10 cellular contexts compared by ENCODE assay signal in the genomic region with DNA sequence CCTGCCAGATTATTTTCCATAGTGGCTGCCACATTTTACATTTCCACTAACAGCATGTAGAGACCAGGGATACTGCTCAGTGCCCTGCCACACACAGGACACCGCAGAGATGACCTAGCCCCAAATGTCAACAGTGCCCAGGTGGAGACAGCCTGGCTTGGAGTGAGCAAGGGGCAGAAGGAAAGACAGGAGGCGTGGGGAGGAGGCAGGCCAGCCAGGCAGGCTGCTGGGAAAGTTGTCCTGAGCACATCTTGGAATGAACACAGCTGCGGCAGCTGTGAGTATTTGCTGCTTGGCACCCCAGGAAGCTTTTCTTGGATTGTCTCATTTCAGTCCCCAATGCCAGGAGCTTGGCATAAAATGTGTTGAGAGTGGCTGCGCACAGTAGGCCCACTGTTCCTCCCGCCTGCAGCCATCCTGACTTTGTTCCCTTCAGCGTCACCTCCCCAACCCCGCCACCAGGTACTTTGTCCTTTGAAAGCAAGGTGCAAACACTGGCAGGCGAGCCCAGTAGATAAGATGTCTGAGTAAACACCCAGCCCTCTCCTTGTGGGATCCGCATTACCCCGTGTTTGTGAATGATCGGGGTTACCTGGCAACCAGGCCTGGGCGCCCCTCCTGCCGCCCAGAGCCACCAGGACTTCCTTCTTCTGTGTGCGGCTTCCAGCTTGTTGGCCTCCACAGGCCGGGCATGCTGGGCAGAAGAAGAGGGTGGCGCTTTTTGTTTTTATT.
DNase-seq lines count a peak whose midpoint lies in the region; FAIRE-seq and TF ChIP-seq lines count a peak whose summit lies in the region.
"Had no signal": no experiment of that assay in that cellular context is flagged by ENCODE, and none has a peak within 500 bp of the region (broad histone marks: within the 10 kb centered on the region; RNA-seq: fewer than 3 reads in every experiment).

No MANE protein-coding gene starts in this region.

- peak; percentile 82 for DNase-seq in NCI-H1092 (lab: John Stamatoyannopoulos, UW)
- peak; percentile 86 to 88 for DNase-seq in PC-9
- peak; percentile 65 for DNase-seq in kidney
- peak; percentile 92 for DNase-seq in stomach
- DNase-seq in cerebellar cortex (ENCODE audit: low spot score): no peak
- DNase-seq in CD4-positive, alpha-beta memory T cell: no peak
- no peak for DNase-seq in stimulated activated CD8-positive, alpha-beta memory T cell treated with anti-CD3 and anti-CD28 coated beads, Interleukin-4, amount 100 ng/mL, for 48 hours
- no peak for DNase-seq in islet precursor cell
- DNase-seq: activated CD4-positive, alpha-beta T cell treated with anti-CD3 and anti-CD28 coated beads, Interleukin-2, amount 50 U/mL, for 4 hours; kidney glomerular epithelial cell had no signal

- no peaks in the 10 kb centered on the region for H3K9me3 ChIP-seq in PC-9 (ENCODE audit: insufficient read depth, low read depth)
- H3K9me3 ChIP-seq in kidney (ENCODE audit: control insufficient read depth in 1 of 2, low read length in 2 of 2): no peaks in the 10 kb centered on the region
- no peaks in the 10 kb centered on the region for H3K9me3 ChIP-seq in stomach
- H3K9me3 ChIP-seq in CD4-positive, alpha-beta memory T cell (ENCODE audit: control insufficient read depth in 1 of 2, low read length in 2 of 2): no peaks in the 10 kb centered on the region

- H3K27me3 ChIP-seq in PC-9 (ENCODE audit: insufficient read depth, low read depth) (no peaks in the 10 kb centered on the region), stomach (no peaks in the 10 kb centered on the region)
- H3K27me3 ChIP-seq in CD4-positive, alpha-beta memory T cell (ENCODE audit: insufficient read depth, low read length): no peaks in the 10 kb centered on the region

- peak overlapping the region; percentile 52 for H3K4me2 ChIP-seq in PC-9

- H3K4me3 ChIP-seq in PC-9 (no peak overlapping the region), kidney (ENCODE audit: low read length in 2 of 2) (no peak overlapping the region), stomach (no peak overlapping the region)
- H3K4me3 ChIP-seq in CD4-positive, alpha-beta memory T cell (ENCODE audit: low read length in 2 of 2): no peak overlapping the region

- H3K36me3 ChIP-seq in PC-9 (ENCODE audit: low read depth): no peaks in the 10 kb centered on the region
- H3K36me3 ChIP-seq in kidney (ENCODE audit: control insufficient read depth in 1 of 2, insufficient read depth in 2 of 2, low read length in 2 of 2): peaks cover 0 to 2% of the 10 kb centered on the region in 2 donors
- H3K36me3 ChIP-seq in stomach: no peaks in the 10 kb centered on the region
- peaks cover 5% of the 10 kb centered on the region for H3K36me3 ChIP-seq in CD4-positive, alpha-beta memory T cell (ENCODE audit: insufficient read depth, low read length)

- H3F3A ChIP-seq in PC-9 (ENCODE audit: insufficient read depth, low read depth): peaks cover 35% of the 10 kb centered on the region; the same call in 1 of the 2 replicates

- no peaks in the 10 kb centered on the region for H3K27me3 Mint-ChIP-seq in CD4-positive, alpha-beta memory T cell

- H4K20me1 ChIP-seq in PC-9 (ENCODE audit: insufficient read depth): peaks cover 20% of the 10 kb centered on the region

- no peak for FAIRE-seq in kidney (lab: Jason Lieb, UNC)

- CTCF ChIA-PET in PC-9 (lab: Charles Lee): interaction anchor here (0.6 to 1.0 kb wide), 3 partner anchors 10 to 42 kb away, joined by 3 to 12 read pairs (median 3); no protein-coding TSS in a partner anchor
- CTCF ChIA-PET in CD4-positive, alpha-beta memory T cell (lab: Charles Lee; ENCODE audit: partially characterized antibody): no interaction called here

- TF ChIP-seq EP300 in stomach (IDR thresholded peaks at IDR 0.05): no peak

- TF ChIP-seq CTCF in PC-9 (conservative IDR thresholded peaks at IDR 0.05) (no peak), kidney (IDR thresholded peaks at IDR 0.05; ENCODE audit: borderline replicate concordance, extremely low read depth, insufficient read depth) (no peak), stomach (IDR thresholded peaks at IDR 0.05) (no peak)

- peaks cover 90% of the 10 kb centered on the region for H3K79me2 ChIP-seq in PC-9 (ENCODE audit: low read depth)

- intact Hi-C loops in PC-9 (cut with micrococcal nuclease; ENCODE audit: unreplicated experiment): loop anchor here (1.0 to 2.0 kb wide), 5 partner anchors 23 to 66 kb away; no protein-coding TSS in a partner anchor
- intact Hi-C loops in kidney (cut with DNase I): no loop called here
- intact Hi-C loops in stomach (cut with DNase I; ENCODE audit: low total_unique reads): no loop called here
- intact Hi-C loops in CD4-positive, alpha-beta memory T cell (cut with micrococcal nuclease): no loop called here

- H3K9me2 ChIP-seq in PC-9 (ENCODE audit: insufficient read depth): no peaks in the 10 kb centered on the region

- no peak for TF ChIP-seq POLR2A in stomach (IDR thresholded peaks at IDR 0.05)

- WGBS in stomach, 5 donors: 19 to 45% (median 29%) methylated on average over 16 of the region's 16 CpGs

- H3K4me1 ChIP-seq in PC-9 (replicated peaks; ENCODE audit: insufficient read depth): peaks cover 38% of the 10 kb centered on the region
- H3K4me1 ChIP-seq in kidney (ENCODE audit: control insufficient read depth in 1 of 2, insufficient read depth in 1 of 2, low read depth in 1 of 2, low read length in 2 of 2): peaks cover 3 to 23% of the 10 kb centered on the region in 2 donors
- H3K4me1 ChIP-seq in stomach: peaks cover 58 to 88% (median 71%) of the 10 kb centered on the region in 4 donors
- peaks cover 8% of the 10 kb centered on the region for H3K4me1 ChIP-seq in CD4-positive, alpha-beta memory T cell (ENCODE audit: insufficient read depth, low read length)

- H3K9me3 Mint-ChIP-seq in CD4-positive, alpha-beta memory T cell: no peaks in the 10 kb centered on the region

- no peak overlapping the region for H3K9ac ChIP-seq in kidney (ENCODE audit: low read length in 2 of 2)

- peak overlapping the region; percentile 56 for H3K27ac ChIP-seq in PC-9
- no peak overlapping the region for H3K27ac ChIP-seq in kidney (ENCODE audit: low read depth in 2 of 2, low read length in 2 of 2)
- H3K27ac ChIP-seq in stomach: peak overlapping the region; percentile 71 to 84 (median 83)
- H3K27ac ChIP-seq in CD4-positive, alpha-beta memory T cell (ENCODE audit: low read depth, low read length): no peak overlapping the region

- H3K36me3 Mint-ChIP-seq in CD4-positive, alpha-beta memory T cell: peaks cover 9% of the 10 kb centered on the region in 2 donors

- BruUV-seq in PC-9 (replicated peaks; lab: Mats Ljungman, UMichigan): no TSS peak

- H3K27ac Mint-ChIP-seq in CD4-positive, alpha-beta memory T cell: peak overlapping the region in 1 of 7 donors; percentile 11

- no peak overlapping the region for H2AFZ ChIP-seq in PC-9

- POLR2A ChIA-PET in PC-9 (lab: Charles Lee; ENCODE audit: unreplicated experiment): no interaction called here
- POLR2A ChIA-PET in CD4-positive, alpha-beta memory T cell (lab: Charles Lee; ENCODE audit: partially characterized antibody): no interaction called here

- H3K4me1 Mint-ChIP-seq in CD4-positive, alpha-beta memory T cell: peaks cover 18 to 37% (median 25%) of the 10 kb centered on the region in 4 donors

- H3K4me3 Mint-ChIP-seq in CD4-positive, alpha-beta memory T cell: no peak overlapping the region

Comparison
In these comparisons a context has a peak if more than half of its experiments do, and no peak if none do; other contexts are left out.
1. DNase-seq: peak in NCI-H1092 (single experiment), PC-9 (2 of 2), kidney (single experiment) and stomach (single experiment); none in cerebellar cortex (single experiment), CD4-positive, alpha-beta memory T cell (0 of 5), stimulated activated CD8-positive, alpha-beta memory T cell treated with anti-CD3 and anti-CD28 coated beads, Interleukin-4, amount 100 ng/mL, for 48 hours (single experiment) and islet precursor cell (single experiment).
2. H3K27ac ChIP-seq: peak in PC-9 (single experiment) and stomach (5 of 5); none in kidney (0 of 2) and CD4-positive, alpha-beta memory T cell (single experiment).